1 cellular context compared by ENCODE assay signal in genomic region chr5:147956064-147956841, GRCh38.
TF ChIP-seq lines count a peak whose summit lies in the region.

No MANE protein-coding gene starts in this region.

TF ChIP-seq in SK-N-SH, 30 proteins besides CTCF, POLR2A, EP300 and RAD21 (continued from another document):
- no peak for TF ChIP-seq USF2 (IDR thresholded peaks at IDR 0.05; ENCODE audit: borderline replicate concordance, low read depth, low read length)
- no peak for TF ChIP-seq USF1 (IDR thresholded peaks at IDR 0.05; ENCODE audit: borderline replicate concordance, low read depth)
- TF ChIP-seq EZH2phosphoT487 (IDR thresholded peaks at IDR 0.05; ENCODE audit: borderline replicate concordance, low read depth), result no peak
- TF ChIP-seq REST (IDR thresholded peaks at IDR 0.05; ENCODE audit: low read depth, low read length), result no peak
- no peak for TF ChIP-seq MAX (IDR thresholded peaks at IDR 0.05; ENCODE audit: low read depth)
- TF ChIP-seq ELF1 (IDR thresholded peaks at IDR 0.05), result no peak
